9 cellular contexts compared by ENCODE assay signal in genomic region chr1:41109316-41110263, GRCh38.
A peak's percentile ranks its signal among the peaks of the same experiment; 100 is the strongest.
DNase-seq lines count a peak whose midpoint lies in the region; ATAC-seq and TF ChIP-seq lines count a peak whose summit lies in the region.
"Had no signal": no experiment of that assay in that cellular context is flagged by ENCODE, and none has a peak within 500 bp of the region (broad histone marks: within the 10 kb centered on the region; RNA-seq: fewer than 3 reads in every experiment).

No MANE protein-coding gene starts in this region.

- CTCF ChIA-PET in MCF 10A (lab: Yijun Ruan, JAX): interaction anchor here (1.0 to 1.7 kb wide), 5 partner anchors 13 to 106 kb away, joined by 3 to 6 read pairs (median 4); no protein-coding TSS in a partner anchor

- H3K27ac ChIP-seq in thymus (ENCODE audit: low read depth): peak overlapping the region; percentile 84

- peaks cover 8% of the 10 kb centered on the region for H3K36me3 ChIP-seq in thymus (ENCODE audit: control insufficient read depth, insufficient read depth)

- ATAC-seq in Right ventricle myocardium inferior (peak; percentile 90), left colon (peak; percentile 84), GM18907 (IDR thresholded peaks at IDR 0.05; ENCODE audit: unreplicated experiment) (no peak)

- H3K9me3 Mint-ChIP-seq in MCF 10A (ENCODE audit: unreplicated experiment): no peaks in the 10 kb centered on the region
- H3K9me3 Mint-ChIP-seq in activated T-helper 2 cell treated with anti-CD3 and anti-CD28 coated beads, Interferon-gamma antibody, Interleukin-2, Interleukin-4, amounts not matched to agents 10 μg/mL and 5 μg/mL and 100 μg/mL, durations not matched to agents 14 hours and 24 hours and 36 hours: no peaks in the 10 kb centered on the region

- POLR2A ChIA-PET in MCF 10A (lab: Yijun Ruan, JAX): interaction anchor here (0.8 to 3.3 kb wide), 20 partner anchors 8 to 417 kb away, joined by 3 to 23 read pairs (median 4); no protein-coding TSS in a partner anchor

- H3K27ac Mint-ChIP-seq in MCF 10A (ENCODE audit: low read depth, unreplicated experiment): peak overlapping the region; percentile 76
- no peak overlapping the region for H3K27ac Mint-ChIP-seq in activated T-helper 2 cell treated with anti-CD3 and anti-CD28 coated beads, Interferon-gamma antibody, Interleukin-2, Interleukin-4, amounts not matched to agents 10 μg/mL and 5 μg/mL and 100 μg/mL, durations not matched to agents 14 hours and 24 hours and 36 hours

- no peaks in the 10 kb centered on the region for H3K9me3 ChIP-seq in thymus (ENCODE audit: control insufficient read depth)

- no TSS peak for BruUV-seq in MCF 10A (replicated peaks; lab: Mats Ljungman, UMichigan)

- H3K36me3 Mint-ChIP-seq in MCF 10A (ENCODE audit: insufficient read depth, unreplicated experiment): peaks cover 10% of the 10 kb centered on the region
- peaks cover 10% of the 10 kb centered on the region for H3K36me3 Mint-ChIP-seq in activated T-helper 2 cell treated with anti-CD3 and anti-CD28 coated beads, Interferon-gamma antibody, Interleukin-2, Interleukin-4, amounts not matched to agents 10 μg/mL and 5 μg/mL and 100 μg/mL, durations not matched to agents 14 hours and 24 hours and 36 hours (ENCODE audit: low read depth)

- DNase-seq in Right ventricle myocardium inferior (ENCODE audit: missing footprints) (no peak), cardiac septum (ENCODE audit: low spot score) (no peak), MCF 10A (ENCODE audit: unreplicated experiment) (peak; percentile 96), left colon (peak in 1 of 2 donors; percentile 37), NCI-H146 treated with DMSO at 0.1 percent for 48 hours (lab: John Stamatoyannopoulos, UW; ENCODE audit: unreplicated experiment) (no peak)
- DNase-seq in activated T-helper 2 cell treated with anti-CD3 and anti-CD28 coated beads, Interferon-gamma antibody, Interleukin-2, Interleukin-4, amounts not matched to agents 10 μg/mL and 5 μg/mL and 100 μg/mL, durations not matched to agents 14 hours and 24 hours and 36 hours (ENCODE audit: low spot score): no peak
- DNase-seq: DND-41 had no signal

- H3K27me3 ChIP-seq in thymus (ENCODE audit: control insufficient read depth, insufficient read depth): no peaks in the 10 kb centered on the region

- H3K27me3 Mint-ChIP-seq in MCF 10A (ENCODE audit: insufficient read depth, unreplicated experiment): no peaks in the 10 kb centered on the region
- no peaks in the 10 kb centered on the region for H3K27me3 Mint-ChIP-seq in activated T-helper 2 cell treated with anti-CD3 and anti-CD28 coated beads, Interferon-gamma antibody, Interleukin-2, Interleukin-4, amounts not matched to agents 10 μg/mL and 5 μg/mL and 100 μg/mL, durations not matched to agents 14 hours and 24 hours and 36 hours (ENCODE audit: low read depth)

- H3K4me3 Mint-ChIP-seq in MCF 10A (ENCODE audit: unreplicated experiment): peak overlapping the region; percentile 57
- no peak overlapping the region for H3K4me3 Mint-ChIP-seq in activated T-helper 2 cell treated with anti-CD3 and anti-CD28 coated beads, Interferon-gamma antibody, Interleukin-2, Interleukin-4, amounts not matched to agents 10 μg/mL and 5 μg/mL and 100 μg/mL, durations not matched to agents 14 hours and 24 hours and 36 hours (ENCODE audit: low read depth)

- no peak for TF ChIP-seq CTCF in MCF 10A (IDR thresholded peaks at IDR 0.05; ENCODE audit: unreplicated experiment)

- no peak overlapping the region for H3K4me3 ChIP-seq in thymus (ENCODE audit: low read length)

- no peaks in the 10 kb centered on the region for H3K4me1 ChIP-seq in thymus (ENCODE audit: control insufficient read depth, insufficient read depth, low read length)

- intact Hi-C loops in Right ventricle myocardium inferior (cut with DNase I): no loop called here
- intact Hi-C loops in cardiac septum (cut with DNase I): loop anchor here (5.0 kb wide), 1 partner anchor 48 kb away; no protein-coding TSS in a partner anchor
- intact Hi-C loops in MCF 10A (cut with micrococcal nuclease): loop anchor here (2.0 kb wide), 3 partner anchors 25 to 131 kb away; no protein-coding TSS in a partner anchor
- intact Hi-C loops in left colon (cut with DNase I, micrococcal nuclease): no loop called here
- intact Hi-C loops in activated T-helper 2 cell treated with anti-CD3 and anti-CD28 coated beads, Interferon-gamma antibody, Interleukin-2, Interleukin-4, amounts not matched to agents 10 μg/mL and 5 μg/mL and 100 μg/mL, durations not matched to agents 14 hours and 24 hours and 36 hours (cut with micrococcal nuclease): no loop called here

- 91% methylated on average over 4 of the region's 4 CpGs for WGBS in thymus

- peaks cover 36% of the 10 kb centered on the region for H3K4me1 Mint-ChIP-seq in MCF 10A (ENCODE audit: insufficient read depth, unreplicated experiment)
- H3K4me1 Mint-ChIP-seq in activated T-helper 2 cell treated with anti-CD3 and anti-CD28 coated beads, Interferon-gamma antibody, Interleukin-2, Interleukin-4, amounts not matched to agents 10 μg/mL and 5 μg/mL and 100 μg/mL, durations not matched to agents 14 hours and 24 hours and 36 hours (ENCODE audit: low read depth): peaks cover 5% of the 10 kb centered on the region

Comparison
In these comparisons a context has a peak if more than half of its experiments do, and no peak if none do; other contexts are left out.
1. intact Hi-C loops: an anchor here in cardiac septum (5.0 kb wide) and MCF 10A (2.0 kb wide); none called in Right ventricle myocardium inferior, left colon and activated T-helper 2 cell treated with anti-CD3 and anti-CD28 coated beads, Interferon-gamma antibody, Interleukin-2, Interleukin-4, amounts not matched to agents 10 μg/mL and 5 μg/mL and 100 μg/mL, durations not matched to agents 14 hours and 24 hours and 36 hours.